8 cellular contexts compared by ENCODE assay signal in the genomic region with DNA sequence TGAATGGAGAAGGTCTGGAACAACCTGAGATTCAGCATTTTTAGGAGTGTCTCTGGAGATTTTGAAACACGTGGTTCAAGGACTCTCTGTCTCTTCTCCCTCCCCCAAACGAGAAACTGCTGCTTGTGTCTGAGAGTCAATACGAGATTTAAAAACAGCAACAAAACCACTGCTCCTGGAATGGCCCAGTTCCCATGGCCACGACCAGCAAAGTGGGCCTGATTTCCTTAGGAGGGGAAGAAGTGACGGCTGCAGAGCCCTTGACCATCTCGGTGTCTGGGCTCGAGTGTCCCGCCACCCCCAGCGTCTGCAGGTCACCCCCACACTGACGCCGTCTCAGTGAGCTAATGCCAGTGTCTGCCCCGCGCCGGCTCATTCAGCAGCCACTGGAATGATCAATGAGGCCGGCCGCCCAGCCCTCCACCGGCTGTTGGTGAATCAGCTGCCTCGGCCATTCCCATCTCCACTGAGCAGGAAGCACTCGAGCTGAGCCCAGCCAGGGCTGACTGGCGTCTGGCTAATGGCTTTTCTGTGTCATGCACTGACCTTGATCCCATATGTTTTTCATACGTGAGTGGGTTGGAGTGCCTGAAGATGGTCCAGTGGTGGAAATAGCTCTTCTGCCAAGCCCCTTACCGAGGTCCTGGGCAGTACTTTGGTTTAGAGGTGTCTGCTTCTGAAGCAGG.
DNase-seq lines count a peak whose midpoint lies in the region; ATAC-seq and TF ChIP-seq lines count a peak whose summit lies in the region.

No MANE protein-coding gene starts in this region.

- H3K4me3 ChIP-seq in HEK293 (ENCODE audit: low read depth, low read length) (peak overlapping the region; percentile 21), fibroblast of mammary gland (ENCODE audit: control insufficient read depth, low read depth, low read length) (peak overlapping the region; percentile 40)

- H3K9me3 Mint-ChIP-seq in nephron progenitor cell = no peaks in the 10 kb centered on the region

- no peaks in the 10 kb centered on the region for H3K36me3 ChIP-seq in HEK293 (ENCODE audit: control insufficient read depth in 2 of 2, insufficient read depth in 1 of 2, low read length in 2 of 2)

- H3K4me1 Mint-ChIP-seq in nephron progenitor cell = peaks cover 54% of the 10 kb centered on the region

- H3K27ac Mint-ChIP-seq in nephron progenitor cell = peak overlapping the region; percentile 67

- H3K27ac ChIP-seq in HEK293 (ENCODE audit: extremely low read depth, low read depth, low read length) = peak overlapping the region; percentile 28; the same call in 1 of the 2 replicates

- no peak for TF ChIP-seq CTCF in HEK293 (tag by site-specific recombination; IDR thresholded peaks at IDR 0.05)
- TF ChIP-seq CTCF in fibroblast of mammary gland (conservative IDR thresholded peaks at IDR 0.05; ENCODE audit: control insufficient read depth, insufficient read depth, low read depth, low read length) = no peak
- no peak for TF ChIP-seq CTCF in nephron progenitor cell (IDR thresholded peaks at IDR 0.05)

- POLR2A ChIA-PET in HEK293 (lab: Yijun Ruan, JAX) = no interaction called here

- CTCF ChIA-PET in HEK293 (lab: Yijun Ruan, JAX) = interaction anchor here (1.0 kb wide), 1 partner anchor 54 kb away, joined by 3 read pairs; no protein-coding TSS in a partner anchor

- ATAC-seq in HG03439 (IDR thresholded peaks at IDR 0.05; ENCODE audit: unreplicated experiment) (no peak), HG03571 (IDR thresholded peaks at IDR 0.05; ENCODE audit: unreplicated experiment) (no peak), GM21737 (IDR thresholded peaks at IDR 0.05; ENCODE audit: unreplicated experiment) (no peak)

- H3K4me3 Mint-ChIP-seq in nephron progenitor cell = peak overlapping the region; percentile 51

- no peaks in the 10 kb centered on the region for H3K36me3 Mint-ChIP-seq in nephron progenitor cell (ENCODE audit: low read depth)

- peak; percentile 88 for DNase-seq in RPMI7951 (ENCODE audit: low read depth)
- DNase-seq in fibroblast of mammary gland (ENCODE audit: low read depth) = peak; percentile 96
- DNase-seq in nephron progenitor cell = peak; percentile 81
- no peak for DNase-seq in stimulated activated naive CD4-positive, alpha-beta T cell treated with Interleukin-2 at 50 U/mL for 16 hours (lab: John Stamatoyannopoulos, UW)

- no peaks in the 10 kb centered on the region for H3K9me3 ChIP-seq in HEK293 (ENCODE audit: control insufficient read depth, insufficient read depth, low read depth, low read length)

- peaks cover 6% of the 10 kb centered on the region for H3K4me1 ChIP-seq in HEK293 (ENCODE audit: control insufficient read depth, insufficient read depth, low read length)

- peaks cover 27% of the 10 kb centered on the region for H3K27me3 Mint-ChIP-seq in nephron progenitor cell (ENCODE audit: low read depth, poor library complexity)

TF ChIP-seq in HEK293, 187 proteins besides CTCF, POLR2A, EP300 and RAD21 (continues in another document):
- TF ChIP-seq ZNF10 (tag by site-specific recombination; IDR thresholded peaks at IDR 0.05) (no peak), KLF9 (tag by site-specific recombination; IDR thresholded peaks at IDR 0.05; ENCODE audit: low read depth) (no peak), ZNF677 (tag by site-specific recombination; IDR thresholded peaks at IDR 0.05) (no peak), ZNF629 (tag by site-specific recombination; IDR thresholded peaks at IDR 0.05) (no peak), ZNF140 (tag by site-specific recombination; IDR thresholded peaks at IDR 0.05) (no peak), ZNF660 (tag by site-specific recombination; IDR thresholded peaks at IDR 0.05) (no peak), TRIM28 (IDR thresholded peaks at IDR 0.05; ENCODE audit: borderline replicate concordance, low read length) (0 out of 2 replicates have a peak, but pooled peaks have one; percentile 9), ZNF837 (tag by site-specific recombination; IDR thresholded peaks at IDR 0.05) (no peak), SETDB1 (IDR thresholded peaks at IDR 0.05; ENCODE audit: insufficient read length, low read length) (no peak), ZNF341 (tag by site-specific recombination; IDR thresholded peaks at IDR 0.05; ENCODE audit: low read depth) (no peak), KLF7 (tag by site-specific recombination; IDR thresholded peaks at IDR 0.05; ENCODE audit: borderline replicate concordance) (no peak), ZBTB7A (tag by site-specific recombination; IDR thresholded peaks at IDR 0.05; ENCODE audit: low read depth) (no peak), TCF7L2 (IDR thresholded peaks at IDR 0.05; ENCODE audit: borderline replicate concordance, low read depth, low read length) (peak; percentile 45; the same call in 1 of the 2 replicates), ZSCAN16 (tag by site-specific recombination; IDR thresholded peaks at IDR 0.05) (no peak), GLIS1 (tag by site-specific recombination; IDR thresholded peaks at IDR 0.05) (no peak), ZNF133 (tag by site-specific recombination; IDR thresholded peaks at IDR 0.05) (no peak), ZNF138 (tag by site-specific recombination; IDR thresholded peaks at IDR 0.05; ENCODE audit: borderline replicate concordance) (no peak), HOXC10 (CRISPR knock-in tag; IDR thresholded peaks at IDR 0.05) (no peak)
- TF ChIP-seq, protein P1, sequence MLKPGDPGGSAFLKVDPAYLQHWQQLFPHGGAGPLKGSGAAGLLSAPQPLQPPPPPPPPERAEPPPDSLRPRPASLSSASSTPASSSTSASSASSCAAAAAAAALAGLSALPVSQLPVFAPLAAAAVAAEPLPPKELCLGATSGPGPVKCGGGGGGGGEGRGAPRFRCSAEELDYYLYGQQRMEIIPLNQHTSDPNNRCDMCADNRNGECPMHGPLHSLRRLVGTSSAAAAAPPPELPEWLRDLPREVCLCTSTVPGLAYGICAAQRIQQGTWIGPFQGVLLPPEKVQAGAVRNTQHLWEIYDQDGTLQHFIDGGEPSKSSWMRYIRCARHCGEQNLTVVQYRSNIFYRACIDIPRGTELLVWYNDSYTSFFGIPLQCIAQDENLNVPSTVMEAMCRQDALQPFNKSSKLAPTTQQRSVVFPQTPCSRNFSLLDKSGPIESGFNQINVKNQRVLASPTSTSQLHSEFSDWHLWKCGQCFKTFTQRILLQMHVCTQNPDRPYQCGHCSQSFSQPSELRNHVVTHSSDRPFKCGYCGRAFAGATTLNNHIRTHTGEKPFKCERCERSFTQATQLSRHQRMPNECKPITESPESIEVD (tag by site-specific recombination; IDR thresholded peaks at IDR 0.05) = no peak
- TF ChIP-seq, protein P2, sequence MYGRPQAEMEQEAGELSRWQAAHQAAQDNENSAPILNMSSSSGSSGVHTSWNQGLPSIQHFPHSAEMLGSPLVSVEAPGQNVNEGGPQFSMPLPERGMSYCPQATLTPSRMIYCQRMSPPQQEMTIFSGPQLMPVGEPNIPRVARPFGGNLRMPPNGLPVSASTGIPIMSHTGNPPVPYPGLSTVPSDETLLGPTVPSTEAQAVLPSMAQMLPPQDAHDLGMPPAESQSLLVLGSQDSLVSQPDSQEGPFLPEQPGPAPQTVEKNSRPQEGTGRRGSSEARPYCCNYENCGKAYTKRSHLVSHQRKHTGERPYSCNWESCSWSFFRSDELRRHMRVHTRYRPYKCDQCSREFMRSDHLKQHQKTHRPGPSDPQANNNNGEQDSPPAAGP (tag by site-specific recombination; IDR thresholded peaks at IDR 0.05) = no peak
- TF ChIP-seq, protein P3, sequence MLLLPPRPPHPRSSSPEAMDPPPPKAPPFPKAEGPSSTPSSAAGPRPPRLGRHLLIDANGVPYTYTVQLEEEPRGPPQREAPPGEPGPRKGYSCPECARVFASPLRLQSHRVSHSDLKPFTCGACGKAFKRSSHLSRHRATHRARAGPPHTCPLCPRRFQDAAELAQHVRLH (tag by site-specific recombination; IDR thresholded peaks at IDR 0.05) = no peak
- TF ChIP-seq, protein P4, sequence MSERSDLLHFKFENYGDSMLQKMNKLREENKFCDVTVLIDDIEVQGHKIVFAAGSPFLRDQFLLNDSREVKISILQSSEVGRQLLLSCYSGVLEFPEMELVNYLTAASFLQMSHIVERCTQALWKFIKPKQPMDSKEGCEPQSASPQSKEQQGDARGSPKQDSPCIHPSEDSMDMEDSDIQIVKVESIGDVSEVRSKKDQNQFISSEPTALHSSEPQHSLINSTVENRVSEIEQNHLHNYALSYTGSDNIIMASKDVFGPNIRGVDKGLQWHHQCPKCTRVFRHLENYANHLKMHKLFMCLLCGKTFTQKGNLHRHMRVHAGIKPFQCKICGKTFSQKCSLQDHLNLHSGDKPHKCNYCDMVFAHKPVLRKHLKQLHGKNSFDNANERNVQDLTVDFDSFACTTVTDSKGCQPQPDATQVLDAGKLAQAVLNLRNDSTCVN (tag by site-specific recombination; optimal IDR thresholded peaks at IDR 0.05) = no peak
- TF ChIP-seq, protein P5, sequence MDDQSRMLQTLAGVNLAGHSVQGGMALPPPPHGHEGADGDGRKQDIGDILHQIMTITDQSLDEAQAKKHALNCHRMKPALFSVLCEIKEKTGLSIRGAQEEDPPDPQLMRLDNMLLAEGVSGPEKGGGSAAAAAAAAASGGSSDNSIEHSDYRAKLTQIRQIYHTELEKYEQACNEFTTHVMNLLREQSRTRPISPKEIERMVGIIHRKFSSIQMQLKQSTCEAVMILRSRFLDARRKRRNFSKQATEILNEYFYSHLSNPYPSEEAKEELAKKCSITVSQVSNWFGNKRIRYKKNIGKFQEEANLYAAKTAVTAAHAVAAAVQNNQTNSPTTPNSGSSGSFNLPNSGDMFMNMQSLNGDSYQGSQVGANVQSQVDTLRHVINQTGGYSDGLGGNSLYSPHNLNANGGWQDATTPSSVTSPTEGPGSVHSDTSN (CRISPR knock-in tag; IDR thresholded peaks at IDR 0.05) = peak; percentile 36; the same call in 1 of the 2 replicates
- TF ChIP-seq, protein P6, sequence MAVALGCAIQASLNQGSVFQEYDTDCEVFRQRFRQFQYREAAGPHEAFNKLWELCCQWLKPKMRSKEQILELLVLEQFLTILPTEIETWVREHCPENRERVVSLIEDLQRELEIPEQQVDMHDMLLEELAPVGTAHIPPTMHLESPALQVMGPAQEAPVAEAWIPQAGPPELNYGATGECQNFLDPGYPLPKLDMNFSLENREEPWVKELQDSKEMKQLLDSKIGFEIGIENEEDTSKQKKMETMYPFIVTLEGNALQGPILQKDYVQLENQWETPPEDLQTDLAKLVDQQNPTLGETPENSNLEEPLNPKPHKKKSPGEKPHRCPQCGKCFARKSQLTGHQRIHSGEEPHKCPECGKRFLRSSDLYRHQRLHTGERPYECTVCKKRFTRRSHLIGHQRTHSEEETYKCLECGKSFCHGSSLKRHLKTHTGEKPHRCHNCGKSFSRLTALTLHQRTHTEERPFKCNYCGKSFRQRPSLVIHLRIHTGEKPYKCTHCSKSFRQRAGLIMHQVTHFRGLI (tag by site-specific recombination; IDR thresholded peaks at IDR 0.05) = peak; percentile 61; the same call in 1 of the 2 replicates
